Comparison of ENCODE assay signal across 8 cellular contexts in the genomic region with DNA sequence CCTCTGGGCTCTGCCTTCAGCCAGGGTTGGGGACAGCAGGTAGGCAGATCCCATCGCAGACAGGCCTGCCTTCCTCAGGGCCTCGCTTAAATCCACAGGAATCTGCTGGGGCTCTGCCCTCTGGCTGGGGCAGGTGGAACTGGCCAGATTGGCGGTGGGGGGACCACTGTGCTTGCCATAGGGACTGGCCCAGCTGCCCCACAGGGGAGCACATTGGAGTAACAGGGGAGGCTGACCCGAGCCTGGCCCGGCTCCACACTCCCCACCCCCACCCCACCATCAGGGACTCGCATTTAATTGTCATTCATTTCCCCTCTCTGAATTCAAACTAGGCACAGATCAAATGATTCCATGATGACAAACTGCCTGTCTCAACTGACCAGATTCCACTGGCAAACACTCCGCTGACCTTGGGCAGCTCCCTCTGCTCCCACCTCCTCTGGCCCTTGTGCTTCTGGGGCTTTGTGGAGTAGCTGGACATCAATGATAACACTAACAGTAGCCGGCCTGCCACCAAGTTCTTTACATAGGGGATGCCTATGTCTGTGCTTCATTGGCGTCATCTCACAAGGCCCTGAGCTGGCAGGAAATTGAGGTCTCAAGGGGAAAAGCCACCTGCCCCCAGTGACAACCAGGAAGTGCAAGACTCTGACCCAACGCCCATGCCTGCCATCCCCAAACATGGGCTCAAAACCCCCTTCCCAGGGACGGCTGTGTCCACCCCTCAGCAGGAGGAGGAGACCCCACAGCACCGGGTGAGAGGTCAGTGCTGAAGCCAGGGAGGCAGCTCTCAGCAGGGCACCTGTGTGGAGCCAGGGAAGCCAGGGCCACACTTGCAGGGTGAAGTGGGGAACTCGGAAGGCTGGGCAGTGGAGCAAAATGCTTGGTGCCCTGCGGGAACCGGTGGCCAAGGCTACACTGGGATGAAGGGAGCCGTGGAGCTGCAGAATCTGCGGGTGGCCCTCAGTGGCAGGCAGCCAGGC. TPM values are rescaled to one million over a fixed set of nuclear protein-coding genes. Genes with fewer than 3 reads are reported as not detected.
DNase-seq lines count a peak whose midpoint lies in the region; ATAC-seq and TF ChIP-seq lines count a peak whose summit lies in the region.

No MANE protein-coding gene starts in this region.

- TF ChIP-seq CTCF in AG09309 (IDR thresholded peaks at IDR 0.05; ENCODE audit: control insufficient read depth, insufficient read depth, low read depth, low read length, missing control alignments) (peak; percentile 17), choroid plexus epithelial cell (conservative IDR thresholded peaks at IDR 0.05; ENCODE audit: low read depth, low read length) (peak; percentile 42)

- no peaks in the 10 kb centered on the region for H3K27me3 Mint-ChIP-seq in stimulated activated memory B cell treated with anti-CD40 and anti-IgM and Interleukin-4, amounts not matched to agents 10 μg/mL and 1 μg/mL and 100 μg/mL, for 72 hours

- H3K4me3 ChIP-seq in AG09309 (ENCODE audit: control insufficient read depth, low read depth, low read length) (no peak overlapping the region), choroid plexus epithelial cell (ENCODE audit: low read depth, low read length) (no peak overlapping the region)

- intact Hi-C loops in posterior vena cava (cut with DNase I), result loop anchor here in 1 of 2 donors (10.0 kb wide), 1 partner anchor 159 kb away; no protein-coding TSS in a partner anchor

- H3K27ac Mint-ChIP-seq in stimulated activated memory B cell treated with anti-CD40 and anti-IgM and Interleukin-4, amounts not matched to agents 10 μg/mL and 1 μg/mL and 100 μg/mL, for 72 hours, result peak overlapping the region; percentile 99

- H3K9me3 Mint-ChIP-seq in stimulated activated memory B cell treated with anti-CD40 and anti-IgM and Interleukin-4, amounts not matched to agents 10 μg/mL and 1 μg/mL and 100 μg/mL, for 72 hours, result no peaks in the 10 kb centered on the region

- H3K4me1 Mint-ChIP-seq in stimulated activated memory B cell treated with anti-CD40 and anti-IgM and Interleukin-4, amounts not matched to agents 10 μg/mL and 1 μg/mL and 100 μg/mL, for 72 hours, result peaks cover 64% of the 10 kb centered on the region

- H3K4me3 Mint-ChIP-seq in stimulated activated memory B cell treated with anti-CD40 and anti-IgM and Interleukin-4, amounts not matched to agents 10 μg/mL and 1 μg/mL and 100 μg/mL, for 72 hours, result peak overlapping the region; percentile 98

- DNase-seq in AG09309 (ENCODE audit: low read depth) (no peak), choroid plexus epithelial cell (ENCODE audit: low read depth) (no peak), SW 1271 (lab: John Stamatoyannopoulos, UW) (no peak), posterior vena cava (ENCODE audit: low spot score) (no peak)

- ATAC-seq in GM18907 (IDR thresholded peaks at IDR 0.05; ENCODE audit: unreplicated experiment), result peak; percentile 35
- ATAC-seq in HG03460 (IDR thresholded peaks at IDR 0.05; ENCODE audit: unreplicated experiment), result peak; percentile 44
- ATAC-seq in stimulated activated memory B cell treated with anti-CD40 and anti-IgM and Interleukin-4, amounts not matched to agents 10 μg/mL and 1 μg/mL and 100 μg/mL, for 72 hours, result peak; percentile 76
- no peak for ATAC-seq in HG03280 (IDR thresholded peaks at IDR 0.05; ENCODE audit: unreplicated experiment)

- H3K36me3 Mint-ChIP-seq in stimulated activated memory B cell treated with anti-CD40 and anti-IgM and Interleukin-4, amounts not matched to agents 10 μg/mL and 1 μg/mL and 100 μg/mL, for 72 hours, result peaks cover 21% of the 10 kb centered on the region

RNA-seq across cellular contexts. Expression of a gene that starts 2.1 kb away (rescaled TPM):
- total RNA-seq in posterior vena cava, result 1 to 10 TPM; 5.7 to 7.7 TPM
